11 cellular contexts compared by ENCODE assay signal in the genomic region with DNA sequence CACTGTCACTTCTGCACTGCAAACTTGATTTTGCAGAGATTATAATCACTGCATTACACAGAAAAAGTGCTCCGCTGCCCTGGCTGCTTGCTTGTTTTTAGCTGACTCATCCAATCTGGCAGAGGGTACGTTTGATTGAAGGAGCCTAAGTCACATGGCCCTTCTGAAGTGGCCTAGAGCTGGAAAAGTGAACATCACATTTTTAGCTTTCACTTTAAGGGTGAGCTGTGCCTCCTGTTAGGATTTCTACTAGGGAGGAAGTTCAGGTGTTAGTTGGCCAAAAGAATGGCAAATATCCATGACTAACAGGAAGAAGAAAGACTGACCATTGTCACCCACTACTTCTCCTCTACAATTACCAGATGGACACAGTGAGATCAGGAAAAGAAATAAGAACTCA.
DNase-seq lines count a peak whose midpoint lies in the region; ATAC-seq and TF ChIP-seq lines count a peak whose summit lies in the region.
"Had no signal": no experiment of that assay in that cellular context is flagged by ENCODE, and none has a peak within 500 bp of the region (broad histone marks: within the 10 kb centered on the region; RNA-seq: fewer than 3 reads in every experiment).

No MANE protein-coding gene starts in this region.

- no peak overlapping the region for H3K27ac ChIP-seq in SJSA1
- H3K27ac ChIP-seq: 22Rv1, heart left ventricle, Peyer's patch had no signal

- no peak overlapping the region for H3K4me3 ChIP-seq in SJSA1
- no peak overlapping the region for H3K4me3 ChIP-seq in kidney epithelial cell (ENCODE audit: low read depth, low read length)
- H3K4me3 ChIP-seq: heart left ventricle, Peyer's patch had no signal

- TF ChIP-seq CTCF in kidney epithelial cell (IDR thresholded peaks at IDR 0.05; ENCODE audit: insufficient read depth, low read length, poor library complexity, severe bottlenecking), result no peak

- H3K9me3 ChIP-seq in SJSA1 (replicated peaks), result no peaks in the 10 kb centered on the region
- H3K9me3 ChIP-seq: heart left ventricle, Peyer's patch had no signal

- peaks cover 7% of the 10 kb centered on the region for H3K4me1 ChIP-seq in SJSA1 (replicated peaks)
- H3K4me1 ChIP-seq: Peyer's patch had no signal

- peak; percentile 23 for DNase-seq in DMS153 (lab: John Stamatoyannopoulos, UW)
- no peak for DNase-seq in DMS153 treated with DMSO at 0.1 percent for 48 hours (lab: John Stamatoyannopoulos, UW; ENCODE audit: unreplicated experiment)
- DNase-seq in SJSA1 (ENCODE audit: low read depth in 1 of 2, low spot score in 2 of 2), result peak; percentile 21 to 38
- DNase-seq in kidney epithelial cell (ENCODE audit: low read depth), result peak; percentile 77
- DNase-seq in KG1 (lab: John Stamatoyannopoulos, UW), result no peak
- DNase-seq in ureter (ENCODE audit: low spot score), result no peak
- no peak for DNase-seq in NK-92 treated with Interleukin-12 subunit alpha and Interleukin-12 subunit beta, amount 100 ng/mL, for 24 hours (lab: John Stamatoyannopoulos, UW)
- DNase-seq: heart left ventricle had no signal

- H3K36me3 ChIP-seq in SJSA1 (no peaks in the 10 kb centered on the region), kidney epithelial cell (ENCODE audit: control insufficient read depth, insufficient read depth, low read length) (no peaks in the 10 kb centered on the region)
- H3K36me3 ChIP-seq: heart left ventricle, Peyer's patch had no signal

- no peaks in the 10 kb centered on the region for H3K27me3 ChIP-seq in SJSA1 (replicated peaks)
- no peaks in the 10 kb centered on the region for H3K27me3 ChIP-seq in kidney epithelial cell (ENCODE audit: control insufficient read depth, insufficient read depth, low read length)
- H3K27me3 ChIP-seq: heart left ventricle, Peyer's patch had no signal

- ATAC-seq in HG03135 (IDR thresholded peaks at IDR 0.05; ENCODE audit: unreplicated experiment), result peak; percentile 66

Comparison
In these comparisons a context has a peak if more than half of its experiments do, and no peak if none do; other contexts are left out.
1. DNase-seq: peak in DMS153 (single experiment), SJSA1 (2 of 2) and kidney epithelial cell (single experiment); none in DMS153 treated with DMSO at 0.1 percent for 48 hours (single experiment), KG1 (single experiment), ureter (single experiment) and NK-92 treated with Interleukin-12 subunit alpha and Interleukin-12 subunit beta, amount 100 ng/mL, for 24 hours (single experiment).